In genomic region chr3:54321515-54321914, GRCh38 we compare ENCODE assay signal across 19 cellular contexts.
"Had no signal": no experiment of that assay in that cellular context is flagged by ENCODE, and none has a peak within 500 bp of the region (broad histone marks: within the 10 kb centered on the region; RNA-seq: fewer than 3 reads in every experiment).

No MANE protein-coding gene starts in this region.

- H3K36me3 Mint-ChIP-seq: activated naive CD8-positive, alpha-beta T cell treated with anti-CD3 and anti-CD28 coated beads, Interleukin-2, amount 10 ng/mL, durations not matched to agents 7 days and 5 days; immature natural killer cell; naive thymus-derived CD4-positive, alpha-beta T cell; stimulated activated effector memory CD8-positive, alpha-beta T cell treated with anti-CD3 and anti-CD28 coated beads, Interleukin-12 subunit alpha, Interleukin-12 subunit beta, amount 100 ng/mL, for 72 hours had no signal

- DNase-seq: activated CD4-positive, alpha-beta T cell treated with anti-CD3 and anti-CD28 coated beads, Interleukin-2, amount 10 ng/mL, durations not matched to agents 24 days and 14 days; activated CD4-positive, CD25-positive, alpha-beta regulatory T cell; activated CD8-positive, alpha-beta memory T cell treated with anti-CD3 and anti-CD28 coated beads for 24 hours; activated naive CD8-positive, alpha-beta T cell treated with anti-CD3 and anti-CD28 coated beads, Interleukin-2, amount 10 ng/mL, durations not matched to agents 7 days and 5 days; brain microvascular endothelial cell; cortex of kidney; effector CD4-positive, alpha-beta T cell; foreskin fibroblast; immature natural killer cell; left cardiac atrium; naive thymus-derived CD4-positive, alpha-beta T cell; nucleus accumbens; stimulated activated CD4-positive, alpha-beta T cell treated with anti-CD3 and anti-CD28 coated beads, Interleukin-2, amount 100 ng/mL, for 24 hours; SW 1271 had no signal

- H3K36me3 ChIP-seq: brain microvascular endothelial cell, thoracic aorta had no signal

- H3K4me3 ChIP-seq: lung, thoracic aorta had no signal

- H3K4me3 Mint-ChIP-seq: activated CD4-positive, alpha-beta T cell treated with anti-CD3 and anti-CD28 coated beads, Interleukin-2, amount 10 ng/mL, durations not matched to agents 24 days and 14 days; activated naive CD8-positive, alpha-beta T cell treated with anti-CD3 and anti-CD28 coated beads, Interleukin-2, amount 10 ng/mL, durations not matched to agents 7 days and 5 days; central memory CD8-positive, alpha-beta T cell; immature natural killer cell; naive thymus-derived CD4-positive, alpha-beta T cell; stimulated activated effector memory CD8-positive, alpha-beta T cell treated with anti-CD3 and anti-CD28 coated beads, Interleukin-12 subunit alpha, Interleukin-12 subunit beta, amount 100 ng/mL, for 72 hours had no signal

- H3K27ac ChIP-seq: brain microvascular endothelial cell, thoracic aorta had no signal

- H3K27me3 ChIP-seq: brain microvascular endothelial cell had no signal

- H3K27ac Mint-ChIP-seq: activated CD4-positive, alpha-beta T cell treated with anti-CD3 and anti-CD28 coated beads, Interleukin-2, amount 10 ng/mL, durations not matched to agents 24 days and 14 days; activated naive CD8-positive, alpha-beta T cell treated with anti-CD3 and anti-CD28 coated beads, Interleukin-2, amount 10 ng/mL, durations not matched to agents 7 days and 5 days; immature natural killer cell; naive thymus-derived CD4-positive, alpha-beta T cell; stimulated activated effector memory CD8-positive, alpha-beta T cell treated with anti-CD3 and anti-CD28 coated beads, Interleukin-12 subunit alpha, Interleukin-12 subunit beta, amount 100 ng/mL, for 72 hours had no signal

- H3K9me3 Mint-ChIP-seq: activated CD4-positive, alpha-beta T cell treated with anti-CD3 and anti-CD28 coated beads, Interleukin-2, amount 10 ng/mL, durations not matched to agents 24 days and 14 days; activated naive CD8-positive, alpha-beta T cell treated with anti-CD3 and anti-CD28 coated beads, Interleukin-2, amount 10 ng/mL, durations not matched to agents 7 days and 5 days; stimulated activated effector memory CD8-positive, alpha-beta T cell treated with anti-CD3 and anti-CD28 coated beads, Interleukin-12 subunit alpha, Interleukin-12 subunit beta, amount 100 ng/mL, for 72 hours had no signal

- ATAC-seq: left cardiac atrium; naive thymus-derived CD4-positive, alpha-beta T cell; sciatic nerve; stimulated activated effector memory CD8-positive, alpha-beta T cell treated with anti-CD3 and anti-CD28 coated beads, Interleukin-12 subunit alpha, Interleukin-12 subunit beta, amount 100 ng/mL, for 72 hours had no signal

- H3K9me3 ChIP-seq: thoracic aorta had no signal

- H3K4me1 Mint-ChIP-seq: activated CD4-positive, alpha-beta T cell treated with anti-CD3 and anti-CD28 coated beads, Interleukin-2, amount 10 ng/mL, durations not matched to agents 24 days and 14 days; activated naive CD8-positive, alpha-beta T cell treated with anti-CD3 and anti-CD28 coated beads, Interleukin-2, amount 10 ng/mL, durations not matched to agents 7 days and 5 days; central memory CD8-positive, alpha-beta T cell; immature natural killer cell; naive thymus-derived CD4-positive, alpha-beta T cell; stimulated activated effector memory CD8-positive, alpha-beta T cell treated with anti-CD3 and anti-CD28 coated beads, Interleukin-12 subunit alpha, Interleukin-12 subunit beta, amount 100 ng/mL, for 72 hours had no signal

- H3K27me3 Mint-ChIP-seq: activated CD4-positive, alpha-beta T cell treated with anti-CD3 and anti-CD28 coated beads, Interleukin-2, amount 10 ng/mL, durations not matched to agents 24 days and 14 days; activated naive CD8-positive, alpha-beta T cell treated with anti-CD3 and anti-CD28 coated beads, Interleukin-2, amount 10 ng/mL, durations not matched to agents 7 days and 5 days; central memory CD8-positive, alpha-beta T cell had no signal
